In the genomic region with DNA sequence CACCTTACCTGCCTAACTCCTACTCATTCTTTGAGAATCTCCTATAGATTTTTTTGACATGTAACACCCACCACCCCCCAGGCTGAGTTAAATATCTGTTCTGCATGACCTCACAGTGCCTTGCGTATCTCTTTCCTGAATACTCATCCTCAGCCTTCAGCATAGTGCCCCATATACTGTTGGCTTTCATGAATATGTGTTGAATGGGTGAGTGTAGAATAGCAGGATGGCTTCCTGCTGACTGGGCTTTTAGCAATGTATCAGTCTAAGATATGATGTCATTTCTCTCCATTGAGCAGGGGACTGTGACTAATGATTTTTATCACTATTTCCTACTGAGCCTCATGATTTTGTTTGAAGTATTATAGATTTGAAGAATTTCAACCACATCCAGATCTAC, we compare ENCODE assay signal across 15 cellular contexts.
A peak's percentile ranks its signal among the peaks of the same experiment; 100 is the strongest.
DNase-seq lines count a peak whose midpoint lies in the region; ATAC-seq and TF ChIP-seq lines count a peak whose summit lies in the region.
"Had no signal": no experiment of that assay in that cellular context is flagged by ENCODE, and none has a peak within 500 bp of the region (broad histone marks: within the 10 kb centered on the region; RNA-seq: fewer than 3 reads in every experiment).

No MANE protein-coding gene starts in this region.

- no peak overlapping the region for H3K4me3 ChIP-seq in BJ (ENCODE audit: low read depth, low read length)
- H3K4me3 ChIP-seq: ascending aorta, esophagus squamous epithelium had no signal

- no peak for TF ChIP-seq CTCF in BJ (IDR thresholded peaks at IDR 0.05; ENCODE audit: insufficient read depth, low read depth, low read length)

- DNase-seq in BJ (ENCODE audit: low read depth) = peak; percentile 33
- DNase-seq in NCI-H146 (lab: John Stamatoyannopoulos, UW) = peak; percentile 58
- peak; percentile 15 for DNase-seq in dedifferentiated amniotic fluid mesenchymal stem cell (ENCODE audit: extremely low spot score)
- DNase-seq in lung microvascular endothelial cell (ENCODE audit: low read depth in 2 of 2) = peak; percentile 78 to 95
- no peak for DNase-seq in HuH-7 (ENCODE audit: low spot score)
- DNase-seq in G401 (ENCODE audit: low spot score) = no peak
- DNase-seq: activated T-cell treated with anti-CD3 and anti-CD28 coated beads for 4 hours; CD8-positive, alpha-beta memory T cell; esophagus squamous epithelium; KG1; WERI-Rb-1 had no signal

- POLR2A ChIA-PET in BJ (lab: Charles Lee) = no interaction called here

- in situ Hi-C loops in G401 (cut with HindIII; ENCODE audit: low sequenced_read_pairs) = no loop called here

- no peaks in the 10 kb centered on the region for H3K27me3 ChIP-seq in BJ (ENCODE audit: control insufficient read depth, insufficient read depth, low read length)
- H3K27me3 ChIP-seq: ascending aorta, esophagus squamous epithelium had no signal

- CTCF ChIA-PET in BJ (lab: Yijun Ruan, JAX) = no interaction called here

- ATAC-seq in GM19351 (IDR thresholded peaks at IDR 0.05; ENCODE audit: unreplicated experiment) (no peak), HG03520 (IDR thresholded peaks at IDR 0.05; ENCODE audit: unreplicated experiment) (no peak)
- ATAC-seq: HCT116 had no signal

- H3K36me3 ChIP-seq in BJ (ENCODE audit: control insufficient read depth, insufficient read depth, low read length) = no peaks in the 10 kb centered on the region
- H3K36me3 ChIP-seq: ascending aorta, esophagus squamous epithelium, WERI-Rb-1 had no signal

Comparison
In these comparisons a context has a peak if more than half of its experiments do, and no peak if none do; other contexts are left out.
1. DNase-seq: peak in BJ (single experiment), NCI-H146 (single experiment), dedifferentiated amniotic fluid mesenchymal stem cell (single experiment) and lung microvascular endothelial cell (2 of 2); none in HuH-7 (single experiment) and G401 (single experiment).